8 cellular contexts compared by ENCODE assay signal in genomic region chr18:50374170-50374752, GRCh38. TPM values are rescaled to one million over a fixed set of nuclear protein-coding genes. Genes with fewer than 3 reads are reported as not detected.
DNase-seq lines count a peak whose midpoint lies in the region; ATAC-seq, FAIRE-seq and TF ChIP-seq lines count a peak whose summit lies in the region.

No MANE protein-coding gene starts in this region.

- no peak for TF ChIP-seq EP300 in sigmoid colon (IDR thresholded peaks at IDR 0.05)

- H3K36me3 Mint-ChIP-seq in WTC11 (peaks cover 20% of the 10 kb centered on the region), glutamatergic neuron (ENCODE audit: unreplicated experiment) (peaks cover 10% of the 10 kb centered on the region)

- H3K4me1 ChIP-seq in sigmoid colon, result peaks cover 0 to 11% (median 9%) of the 10 kb centered on the region in 4 donors

- TF ChIP-seq POLR2A in sigmoid colon (IDR thresholded peaks at IDR 0.05), result no peak

- CTCF ChIA-PET in WTC11 (lab: Charles Lee), result interaction anchor here (1.9 kb wide), 1 partner anchor 17 kb away, joined by 14 read pairs; no protein-coding TSS in a partner anchor

- FAIRE-seq in GM19239 (lab: Jason Lieb, UNC), result peak; percentile 87

- H3K4me1 Mint-ChIP-seq in WTC11, result peaks cover 20% of the 10 kb centered on the region
- peaks cover 12% of the 10 kb centered on the region for H3K4me1 Mint-ChIP-seq in glutamatergic neuron (ENCODE audit: low read depth, unreplicated experiment)

- H3K27ac Mint-ChIP-seq in WTC11 (peak overlapping the region; percentile 91), glutamatergic neuron (ENCODE audit: unreplicated experiment) (peak overlapping the region; percentile 84)

- H3K4me3 Mint-ChIP-seq in WTC11 (peak overlapping the region; percentile 86), glutamatergic neuron (ENCODE audit: unreplicated experiment) (peak overlapping the region; percentile 90)

- H3K9me3 Mint-ChIP-seq in WTC11 (peaks cover 26% of the 10 kb centered on the region), glutamatergic neuron (ENCODE audit: unreplicated experiment) (peaks cover 6% of the 10 kb centered on the region)

- H3K9me3 ChIP-seq in sigmoid colon, result peaks cover 0 to 11% (median 2%) of the 10 kb centered on the region in 4 donors

- DNase-seq in GM19239 (ENCODE audit: insufficient read length, low spot score), result no peak
- no peak for DNase-seq in WTC11 (ENCODE audit: low spot score)
- no peak for DNase-seq in glutamatergic neuron
- DNase-seq in sigmoid colon, result no peak
- DNase-seq in islet precursor cell, result no peak
- DNase-seq in SHP77 (lab: John Stamatoyannopoulos, UW), result no peak
- DNase-seq in AG08396 (ENCODE audit: low spot score), result no peak

- POLR2A ChIA-PET in WTC11 (lab: Charles Lee), result interaction anchor here (0.7 to 1.0 kb wide), 3 partner anchors 16 to 76 kb away, joined by 3 to 6 read pairs (median 3); no protein-coding TSS in a partner anchor

- TF ChIP-seq CTCF in WTC11 (IDR thresholded peaks at IDR 0.05), result no peak
- no peak for TF ChIP-seq CTCF in glutamatergic neuron (IDR thresholded peaks at IDR 0.05; ENCODE audit: partially characterized antibody, unreplicated experiment)
- no peak for TF ChIP-seq CTCF in sigmoid colon (IDR thresholded peaks at IDR 0.05)

- 17 to 57% methylated on average over 8 of the region's 8 CpGs for WGBS in sigmoid colon, 2 donors

- intact Hi-C loops in sigmoid colon (cut with DNase I), result loop anchor here (2.0 kb wide), 1 partner anchor 93 kb away; the partner anchor contains the start of gene MBD1

- H3K36me3 ChIP-seq in sigmoid colon, result no peaks in the 10 kb centered on the region

- no peak for ATAC-seq in WTC11
- no peak for ATAC-seq in HG03378 (IDR thresholded peaks at IDR 0.05; ENCODE audit: unreplicated experiment)

- peak overlapping the region; percentile 72 to 76 (median 74) for H3K27ac ChIP-seq in sigmoid colon

- no peaks in the 10 kb centered on the region for H3K27me3 ChIP-seq in sigmoid colon

- peak overlapping the region; percentile 15 to 54 (median 50) for H3K4me3 ChIP-seq in sigmoid colon

- H3K27me3 Mint-ChIP-seq in WTC11 (ENCODE audit: low read depth), result peaks cover 5% of the 10 kb centered on the region
- H3K27me3 Mint-ChIP-seq in glutamatergic neuron (ENCODE audit: unreplicated experiment), result peaks cover 2% of the 10 kb centered on the region

TF ChIP-seq in WTC11, 78 proteins besides CTCF, POLR2A, EP300 and RAD21:
- no peak for TF ChIP-seq JUN (CRISPR knock-in tag; IDR thresholded peaks at IDR 0.05)
- TF ChIP-seq HMGXB4 (CRISPR knock-in tag; IDR thresholded peaks at IDR 0.05), result 0 out of 2 replicates have a peak, but pooled peaks have one; percentile 19
TF ChIP-seq in WTC11: peak in this region for 1.

RNA-seq across cellular contexts. Expression of gene SKA1, which starts 0.6 kb away (rescaled TPM):
- 15.7 to 18.6 TPM (median 18.1 TPM) in 3 replicates for total RNA-seq in WTC11 (2021)
- total RNA-seq in glutamatergic neuron (ENCODE audit: unreplicated experiment), result 2.0 TPM
- total RNA-seq in sigmoid colon, result under 1 TPM in 1 of 4 donors, not detected in 3; 0.68 TPM
- polyA plus RNA-seq in sigmoid colon, result 1 to 10 TPM in 2 of 3 donors, not detected in 1; 1.4 to 5.4 TPM
